Comparison of ENCODE assay signal across 17 cellular contexts in the genomic region with DNA sequence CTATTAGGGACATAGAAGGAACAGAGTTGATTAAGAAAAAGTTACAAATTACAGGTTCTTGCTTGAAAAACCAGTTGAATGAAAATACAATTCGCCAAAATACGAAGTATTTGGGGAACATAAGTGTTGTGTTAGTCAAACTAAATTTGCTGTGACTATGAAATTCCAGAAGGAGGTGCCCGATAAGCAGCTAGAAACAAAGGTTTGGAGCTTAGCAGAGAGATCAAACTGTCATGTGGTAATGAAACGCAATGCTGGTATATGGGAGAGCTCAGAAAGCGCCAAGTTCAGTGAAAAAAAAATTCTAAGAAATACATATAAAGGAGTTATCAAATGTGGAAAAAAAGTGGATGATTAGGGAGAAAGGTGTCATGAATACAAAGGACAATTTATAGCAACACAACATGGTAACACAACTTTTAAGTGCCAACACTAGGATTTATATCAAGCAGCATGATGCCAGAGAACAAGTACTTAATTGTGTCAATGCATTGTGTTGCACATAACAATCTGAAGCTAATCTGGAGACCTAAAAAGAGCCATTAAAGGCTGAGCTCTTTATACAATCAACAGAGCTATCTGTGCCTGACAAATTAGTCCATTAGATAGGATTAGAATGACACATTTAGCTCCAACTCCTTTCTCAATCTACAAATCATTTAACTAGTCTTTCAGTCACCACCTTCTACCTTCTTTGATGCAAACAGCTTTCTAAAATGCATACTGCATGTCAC. TPM values are rescaled to one million over a fixed set of nuclear protein-coding genes. Genes with fewer than 3 reads are reported as not detected.
DNase-seq lines count a peak whose midpoint lies in the region; ATAC-seq and TF ChIP-seq lines count a peak whose summit lies in the region.
"Had no signal": no experiment of that assay in that cellular context is flagged by ENCODE, and none has a peak within 500 bp of the region (broad histone marks: within the 10 kb centered on the region; RNA-seq: fewer than 3 reads in every experiment).

No MANE protein-coding gene starts in this region.

- H3K27ac ChIP-seq in ectodermal cell (ENCODE audit: insufficient read depth, low read depth, low read length, poor library complexity, severe bottlenecking) (peak overlapping the region; percentile 41), SK-N-SH (ENCODE audit: low read depth in 2 of 2, low read length in 1 of 2) (peak overlapping the region in 1 of 2 experiments; percentile 39; a peak in 2 of 4 replicates)
- H3K27ac ChIP-seq: dorsolateral prefrontal cortex, upper lobe of right lung had no signal

- 47 to 53% methylated on average over 5 of the region's 5 CpGs for WGBS in ectodermal cell, 2 experiments
- 93% methylated on average over 5 of the region's 5 CpGs for WGBS in SK-N-SH (ENCODE audit: low lambda C conversion rate)

- H3K9me3 Mint-ChIP-seq in activated naive CD8-positive, alpha-beta T cell (ENCODE audit: low read depth), result no peaks in the 10 kb centered on the region
- peaks cover 19% of the 10 kb centered on the region for H3K9me3 Mint-ChIP-seq in activated naive CD8-positive, alpha-beta T cell treated with anti-CD3 and anti-CD28 coated beads for 36 hours

- peaks cover 58% of the 10 kb centered on the region for H4K20me1 ChIP-seq in SK-N-SH (ENCODE audit: insufficient read depth)

- H3K4me2 ChIP-seq in SK-N-SH, result no peak overlapping the region

- peaks cover 8% of the 10 kb centered on the region for H3K4me1 ChIP-seq in ectodermal cell (ENCODE audit: control insufficient read depth, insufficient read depth, low read length)
- H3K4me1 ChIP-seq in SK-N-SH (ENCODE audit: control insufficient read depth in 1 of 2, insufficient read depth in 2 of 2, low read depth in 1 of 2, low read length in 1 of 2), result peaks cover 0 to 2% of the 10 kb centered on the region in 2 experiments; a peak in 3 of 4 replicates
- peaks cover 7% of the 10 kb centered on the region for H3K4me1 ChIP-seq in mucosa of descending colon (ENCODE audit: low read depth)

- no peaks in the 10 kb centered on the region for H3K9me2 ChIP-seq in SK-N-SH

- H3K79me2 ChIP-seq in SK-N-SH (ENCODE audit: insufficient read depth), result peaks cover 98% of the 10 kb centered on the region

- no peaks in the 10 kb centered on the region for H3K27me3 Mint-ChIP-seq in activated naive CD8-positive, alpha-beta T cell
- H3K27me3 Mint-ChIP-seq in activated naive CD8-positive, alpha-beta T cell treated with anti-CD3 and anti-CD28 coated beads for 36 hours, result no peaks in the 10 kb centered on the region
- H3K27me3 Mint-ChIP-seq: stimulated activated naive CD8-positive, alpha-beta T cell treated with anti-CD3 and anti-CD28 coated beads, Interleukin-15, Interleukin-2, amounts not matched to agents 100 ng/mL and 50 ng/mL, for 24 hours had no signal

- CTCF ChIA-PET in SK-N-SH (lab: Yijun Ruan, JAX), result interaction anchor here (0.7 to 1.5 kb wide), 5 partner anchors 10 to 253 kb away, joined by 3 to 4 read pairs (median 4); no protein-coding TSS in a partner anchor

- H3K36me3 ChIP-seq in ectodermal cell (ENCODE audit: control insufficient read depth, insufficient read depth, low read length) (no peaks in the 10 kb centered on the region), SK-N-SH (replicated peaks in 1 of 2; ENCODE audit: control insufficient read depth in 1 of 2, insufficient read depth in 2 of 2, low read length in 1 of 2) (peaks cover 22 to 25% of the 10 kb centered on the region in 2 experiments), mucosa of descending colon (ENCODE audit: low read depth) (no peaks in the 10 kb centered on the region)
- H3K36me3 ChIP-seq: upper lobe of right lung had no signal

- peak overlapping the region; percentile 62 for H3K27ac Mint-ChIP-seq in activated naive CD8-positive, alpha-beta T cell
- H3K27ac Mint-ChIP-seq in activated naive CD8-positive, alpha-beta T cell treated with anti-CD3 and anti-CD28 coated beads for 36 hours, result no peak overlapping the region
- H3K27ac Mint-ChIP-seq: activated B cell treated with CpG ODN at 0.5 μM for 24 hours; HFFc6; stimulated activated naive CD8-positive, alpha-beta T cell treated with anti-CD3 and anti-CD28 coated beads, Interleukin-15, Interleukin-2, amounts not matched to agents 100 ng/mL and 50 ng/mL, for 24 hours had no signal

- ATAC-seq in mucosa of descending colon, result no peak
- ATAC-seq: upper lobe of right lung had no signal

- intact Hi-C loops in mucosa of descending colon (cut with DNase I, micrococcal nuclease), result no loop called here

- H3K9me3 ChIP-seq in ectodermal cell (ENCODE audit: control insufficient read depth, low read length), result no peaks in the 10 kb centered on the region
- 0 out of 2 replicates have a peak, but pooled peaks cover 3% of the 10 kb centered on the region for H3K9me3 ChIP-seq in SK-N-SH
- no peaks in the 10 kb centered on the region for H3K9me3 ChIP-seq in mucosa of descending colon
- H3K9me3 ChIP-seq: upper lobe of right lung had no signal

- H2AFZ ChIP-seq in SK-N-SH (ENCODE audit: low read depth), result no peak overlapping the region

- peaks cover 95% of the 10 kb centered on the region for H3K4me1 Mint-ChIP-seq in activated naive CD8-positive, alpha-beta T cell (ENCODE audit: low read depth)
- peaks cover 69% of the 10 kb centered on the region for H3K4me1 Mint-ChIP-seq in activated naive CD8-positive, alpha-beta T cell treated with anti-CD3 and anti-CD28 coated beads for 36 hours

- H3K9ac ChIP-seq in SK-N-SH, result no peak overlapping the region

- no peak for TF ChIP-seq RAD21 in SK-N-SH (IDR thresholded peaks at IDR 0.05; ENCODE audit: low read length)

- POLR2A ChIA-PET in SK-N-SH (lab: Yijun Ruan, JAX), result no interaction called here

- no peaks in the 10 kb centered on the region for H3K27me3 ChIP-seq in ectodermal cell (ENCODE audit: control insufficient read depth, insufficient read depth, low read length, poor library complexity, severe bottlenecking)
- H3K27me3 ChIP-seq in SK-N-SH (ENCODE audit: insufficient read depth), result no peaks in the 10 kb centered on the region
- H3K27me3 ChIP-seq: dorsolateral prefrontal cortex, upper lobe of right lung had no signal

- peaks cover 35% of the 10 kb centered on the region for H3K36me3 Mint-ChIP-seq in activated naive CD8-positive, alpha-beta T cell
- peaks cover 65% of the 10 kb centered on the region for H3K36me3 Mint-ChIP-seq in activated naive CD8-positive, alpha-beta T cell treated with anti-CD3 and anti-CD28 coated beads for 36 hours

- DNase-seq in activated naive CD8-positive, alpha-beta T cell treated with anti-CD3 and anti-CD28 coated beads for 36 hours, result no peak
- DNase-seq in NCI-H526 (lab: John Stamatoyannopoulos, UW) (peak; percentile 32 to 44), retinal pigment epithelial cell (ENCODE audit: low read depth) (peak; percentile 48), SK-N-SH (no peak), NCI-H2081 treated with DMSO at 0.1 percent for 48 hours (lab: John Stamatoyannopoulos, UW) (no peak), mucosa of descending colon (no peak)
- DNase-seq: activated B cell treated with CpG ODN at 0.5 μM for 24 hours; activated naive CD4-positive, alpha-beta T cell treated with Interleukin-2 at 50 U/mL for 16 hours; dorsolateral prefrontal cortex; GF-D8; HFFc6; hippocampal formation; T-helper 1 cell; upper lobe of right lung had no signal

- no peak overlapping the region for H3K4me3 Mint-ChIP-seq in activated naive CD8-positive, alpha-beta T cell
- no peak overlapping the region for H3K4me3 Mint-ChIP-seq in activated naive CD8-positive, alpha-beta T cell treated with anti-CD3 and anti-CD28 coated beads for 36 hours
- H3K4me3 Mint-ChIP-seq: activated B cell treated with CpG ODN at 0.5 μM for 24 hours; HFFc6; stimulated activated naive CD8-positive, alpha-beta T cell treated with anti-CD3 and anti-CD28 coated beads, Interleukin-15, Interleukin-2, amounts not matched to agents 100 ng/mL and 50 ng/mL, for 24 hours had no signal

- TF ChIP-seq EP300 in SK-N-SH (IDR thresholded peaks at IDR 0.05; ENCODE audit: borderline replicate concordance in 1 of 2, low read depth in 1 of 2, low read length in 1 of 2), result no peak

- H3K4me3 ChIP-seq in ectodermal cell (ENCODE audit: insufficient read depth, low read depth, low read length) (no peak overlapping the region), retinal pigment epithelial cell (ENCODE audit: low read length) (peak overlapping the region; percentile 1), SK-N-SH (ENCODE audit: low read depth in 2 of 2, low read length in 1 of 2) (no peak overlapping the region), mucosa of descending colon (no peak overlapping the region)
- H3K4me3 ChIP-seq: dorsolateral prefrontal cortex, upper lobe of right lung had no signal

- TF ChIP-seq CTCF in retinal pigment epithelial cell (conservative IDR thresholded peaks at IDR 0.05; ENCODE audit: low read depth, low read length) (no peak), SK-N-SH (IDR thresholded peaks at IDR 0.05) (no peak), mucosa of descending colon (IDR thresholded peaks at IDR 0.05) (no peak)

- no peaks in the 10 kb centered on the region for H3F3A ChIP-seq in SK-N-SH (replicated peaks; ENCODE audit: insufficient read depth)

TF ChIP-seq in SK-N-SH, 30 proteins besides CTCF, POLR2A, EP300 and RAD21 (continues in another document):
- TF ChIP-seq, protein P1, sequence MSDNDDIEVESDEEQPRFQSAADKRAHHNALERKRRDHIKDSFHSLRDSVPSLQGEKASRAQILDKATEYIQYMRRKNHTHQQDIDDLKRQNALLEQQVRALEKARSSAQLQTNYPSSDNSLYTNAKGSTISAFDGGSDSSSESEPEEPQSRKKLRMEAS (IDR thresholded peaks at IDR 0.05; ENCODE audit: low read depth), result no peak
- TF ChIP-seq, protein P2, sequence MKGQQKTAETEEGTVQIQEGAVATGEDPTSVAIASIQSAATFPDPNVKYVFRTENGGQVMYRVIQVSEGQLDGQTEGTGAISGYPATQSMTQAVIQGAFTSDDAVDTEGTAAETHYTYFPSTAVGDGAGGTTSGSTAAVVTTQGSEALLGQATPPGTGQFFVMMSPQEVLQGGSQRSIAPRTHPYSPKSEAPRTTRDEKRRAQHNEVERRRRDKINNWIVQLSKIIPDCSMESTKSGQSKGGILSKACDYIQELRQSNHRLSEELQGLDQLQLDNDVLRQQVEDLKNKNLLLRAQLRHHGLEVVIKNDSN (IDR thresholded peaks at IDR 0.05; ENCODE audit: borderline replicate concordance, low read depth), result no peak
- TF ChIP-seq GATA2 (CRISPR knock-in tag; IDR thresholded peaks at IDR 0.05), result no peak

RNA-seq across cellular contexts. Expression of a gene that starts 31.2 kb away (rescaled TPM):
- total RNA-seq in activated naive CD8-positive, alpha-beta T cell treated with anti-CD3 and anti-CD28 coated beads for 36 hours, result 100 to 1,000 TPM; 101 to 105 TPM
- polyA plus RNA-seq in ectodermal cell (2013, experiment 1 of 4), result 82.0 TPM
- 81.3 TPM for polyA plus RNA-seq in ectodermal cell (2013, experiment 2 of 4)
- polyA plus RNA-seq in ectodermal cell (2013, experiment 3 of 4), result 53.4 TPM
- 60.8 TPM for polyA plus RNA-seq in ectodermal cell (2013, experiment 4 of 4)
- 36.3 and 45.1 TPM in 2 replicates for polyA plus RNA-seq in SK-N-SH (2012; rRNA removed)
- polyA plus RNA-seq in SK-N-SH (2012; cell fraction: cytosol; rRNA removed), result 55.8 and 59.9 TPM in 2 replicates
- polyA plus RNA-seq in SK-N-SH (2012; cell fraction: nucleus; rRNA removed), result 11.6 and 25.2 TPM in 2 replicates
- total RNA-seq in mucosa of descending colon, result 100 to 1,000 TPM; 115 to 158 (median 123) TPM

Comparison
In these comparisons a context has a peak if more than half of its experiments do, and no peak if none do; other contexts are left out.
1. DNase-seq: peak in NCI-H526 (2 of 2) and retinal pigment epithelial cell (single experiment); none in activated naive CD8-positive, alpha-beta T cell treated with anti-CD3 and anti-CD28 coated beads for 36 hours (single experiment), SK-N-SH (single experiment), NCI-H2081 treated with DMSO at 0.1 percent for 48 hours (single experiment) and mucosa of descending colon (0 of 3).